In the genomic region with DNA sequence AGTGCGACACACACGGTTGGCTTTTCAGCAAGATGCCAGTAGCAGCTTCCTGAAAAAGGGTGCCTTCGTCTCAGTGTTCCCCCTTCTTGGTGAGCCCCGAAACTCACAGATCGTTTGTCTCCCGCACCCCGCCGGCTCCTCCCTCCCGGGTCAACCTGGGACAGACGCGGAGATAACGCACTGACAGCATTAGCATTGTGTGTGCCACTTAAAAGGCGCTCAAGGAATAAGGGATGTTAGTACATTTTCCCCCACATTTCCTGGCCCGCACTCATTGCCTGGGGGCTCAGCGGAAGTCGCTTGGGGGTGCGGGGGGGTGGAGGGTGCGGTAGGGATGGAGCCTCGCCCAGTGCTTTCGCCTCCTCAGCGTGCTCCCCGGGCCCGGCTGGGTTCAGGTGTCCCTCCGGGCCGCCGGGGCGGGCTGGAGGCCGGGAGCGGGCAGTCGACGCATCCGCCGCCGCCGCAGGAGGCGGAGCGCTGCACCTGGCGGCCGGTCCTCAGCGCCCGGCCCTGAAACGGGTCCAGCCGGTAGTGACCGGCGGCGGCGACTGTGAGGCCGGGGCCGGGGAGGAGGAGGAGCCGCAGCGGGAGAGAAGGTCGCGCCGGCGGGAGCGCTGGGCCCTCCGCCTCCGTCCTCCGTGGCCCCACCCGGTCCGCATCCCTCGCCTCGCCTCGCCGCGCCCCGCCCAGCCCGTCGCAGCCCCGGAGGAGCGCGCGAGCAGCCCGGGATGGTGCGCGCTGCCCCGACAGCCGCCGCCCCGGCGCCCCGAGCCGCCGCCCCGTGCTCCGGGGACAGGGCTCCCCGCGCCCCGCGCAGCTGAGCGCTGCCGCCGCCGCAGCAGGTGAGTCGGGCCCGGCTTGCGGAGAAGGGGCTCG, we compare ENCODE assay signal across 8 cellular contexts. TPM values are rescaled to one million over a fixed set of nuclear protein-coding genes. Genes with fewer than 3 reads are reported as not detected.
DNase-seq lines count a peak whose midpoint lies in the region; ATAC-seq, FAIRE-seq and TF ChIP-seq lines count a peak whose summit lies in the region.

Gene MFSD6, plus strand, starts transcription at position 694 of the 876 bp plus-strand sequence. CDS start 27,675 bp downstream, outside the sequence.

- H3K27ac ChIP-seq in layer of hippocampus (ENCODE audit: low read depth, low read length): peak within 1 kb of the TSS; percentile 95

- no peaks in the 10 kb centered on the region for H3K36me3 ChIP-seq in bronchial epithelial cell (ENCODE audit: control insufficient read depth, insufficient read depth, low read length)

- peak; percentile 62 for ATAC-seq in GM21737 (IDR thresholded peaks at IDR 0.05; ENCODE audit: unreplicated experiment)
- peak; percentile 65 for ATAC-seq in WTC11

- H3K27me3 ChIP-seq in bronchial epithelial cell (ENCODE audit: control insufficient read depth, insufficient read depth, low read length) (no peaks in the 10 kb centered on the region), layer of hippocampus (ENCODE audit: control insufficient read depth, insufficient read depth, low read length) (no peaks in the 10 kb centered on the region)

- peak; percentile 19 for TF ChIP-seq CTCF in LNCaP clone FGC (IDR thresholded peaks at IDR 0.05; ENCODE audit: control insufficient read depth, extremely low read depth, insufficient read depth)
- TF ChIP-seq CTCF in WTC11 (IDR thresholded peaks at IDR 0.05): no peak
- peak; percentile 1 for TF ChIP-seq CTCF in bronchial epithelial cell (IDR thresholded peaks at IDR 0.05; ENCODE audit: insufficient read depth, low read length, severe bottlenecking)

- CTCF ChIA-PET in WTC11 (lab: Charles Lee): interaction anchor here (1.6 kb wide), 1 partner anchor 24 kb away, joined by 5 read pairs; no protein-coding TSS in a partner anchor

- no peak within 1 kb of the TSS for H3K27ac Mint-ChIP-seq in WTC11

- H3K27me3 Mint-ChIP-seq in WTC11 (ENCODE audit: low read depth): peaks cover 19% of the 10 kb centered on the region

- H3K4me3 ChIP-seq in LNCaP clone FGC (ENCODE audit: low read depth, low read length) (peak within 1 kb of the TSS; percentile 61), bronchial epithelial cell (ENCODE audit: low read depth, low read length) (peak within 1 kb of the TSS; percentile 65)

- no peak for FAIRE-seq in bronchial epithelial cell (lab: Jason Lieb, UNC)

- DNase-seq in ELF-1 (ENCODE audit: low read depth, low spot score) (peak; percentile 34), LNCaP clone FGC (ENCODE audit: low read depth) (no peak), WTC11 (ENCODE audit: low spot score) (peak; percentile 63), bronchial epithelial cell (ENCODE audit: low read depth) (no peak), dedifferentiated amniotic fluid mesenchymal stem cell (ENCODE audit: extremely low spot score) (no peak)
- peak; percentile 37 to 58 for DNase-seq in stimulated activated CD4-positive, alpha-beta T cell treated with anti-CD3 and anti-CD28 coated beads, Interleukin-1b, Interleukin-23, amount 100 ng/mL, for 4 hours (ENCODE audit: low read depth in 2 of 2)

- H3K4me3 Mint-ChIP-seq in WTC11: peak within 1 kb of the TSS; percentile 73

- H3K36me3 Mint-ChIP-seq in WTC11: no peaks in the 10 kb centered on the region

- H3K9me3 Mint-ChIP-seq in WTC11: no peaks in the 10 kb centered on the region

- H3K4me1 Mint-ChIP-seq in WTC11: peaks cover 22% of the 10 kb centered on the region

- POLR2A ChIA-PET in WTC11 (lab: Charles Lee): no interaction called here

TF ChIP-seq in WTC11, 78 proteins besides CTCF, POLR2A, EP300 and RAD21:
- TF ChIP-seq ATF1 (CRISPR knock-in tag; IDR thresholded peaks at IDR 0.05) (no peak), FOXP4 (CRISPR knock-in tag; IDR thresholded peaks at IDR 0.05) (0 out of 2 replicates have a peak, but pooled peaks have one; percentile 21), ZNF416 (CRISPR knock-in tag; IDR thresholded peaks at IDR 0.05) (no peak), ZNF671 (CRISPR knock-in tag; IDR thresholded peaks at IDR 0.05) (no peak), ZNF263 (CRISPR knock-in tag; IDR thresholded peaks at IDR 0.05; ENCODE audit: low read depth) (0 out of 2 replicates have a peak, but pooled peaks have one; percentile 16), KAT7 (CRISPR knock-in tag; IDR thresholded peaks at IDR 0.05; ENCODE audit: borderline replicate concordance) (peak; percentile 90; the same call in 1 of the 2 replicates)
- TF ChIP-seq, protein P1, sequence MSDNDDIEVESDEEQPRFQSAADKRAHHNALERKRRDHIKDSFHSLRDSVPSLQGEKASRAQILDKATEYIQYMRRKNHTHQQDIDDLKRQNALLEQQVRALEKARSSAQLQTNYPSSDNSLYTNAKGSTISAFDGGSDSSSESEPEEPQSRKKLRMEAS (CRISPR knock-in tag; IDR thresholded peaks at IDR 0.05): peak; percentile 43; the same call in 1 of the 2 replicates
- TF ChIP-seq, protein P2, sequence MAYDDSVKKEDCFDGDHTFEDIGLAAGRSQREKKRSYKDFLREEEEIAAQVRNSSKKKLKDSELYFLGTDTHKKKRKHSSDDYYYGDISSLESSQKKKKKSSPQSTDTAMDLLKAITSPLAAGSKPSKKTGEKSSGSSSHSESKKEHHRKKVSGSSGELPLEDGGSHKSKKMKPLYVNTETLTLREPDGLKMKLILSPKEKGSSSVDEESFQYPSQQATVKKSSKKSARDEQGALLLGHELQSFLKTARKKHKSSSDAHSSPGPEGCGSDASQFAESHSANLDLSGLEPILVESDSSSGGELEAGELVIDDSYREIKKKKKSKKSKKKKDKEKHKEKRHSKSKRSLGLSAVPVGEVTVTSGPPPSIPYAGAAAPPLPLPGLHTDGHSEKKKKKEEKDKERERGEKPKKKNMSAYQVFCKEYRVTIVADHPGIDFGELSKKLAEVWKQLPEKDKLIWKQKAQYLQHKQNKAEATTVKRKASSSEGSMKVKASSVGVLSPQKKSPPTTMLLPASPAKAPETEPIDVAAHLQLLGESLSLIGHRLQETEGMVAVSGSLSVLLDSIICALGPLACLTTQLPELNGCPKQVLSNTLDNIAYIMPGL (CRISPR knock-in tag; IDR thresholded peaks at IDR 0.05): 0 out of 2 replicates have a peak, but pooled peaks have one; percentile 18
TF ChIP-seq in WTC11: peak in this region for 5.

RNA-seq across cellular contexts. Expression of gene MFSD6, which starts in this region (rescaled TPM):
- total RNA-seq in WTC11 (2021) (4.1 to 4.8 TPM (median 4.7 TPM) in 3 replicates), bronchial epithelial cell (37.4 and 43.0 TPM in 2 replicates)

Comparison
In these comparisons a context has a peak if more than half of its experiments do, and no peak if none do; other contexts are left out.
1. DNase-seq: peak in ELF-1 (single experiment), WTC11 (single experiment) and stimulated activated CD4-positive, alpha-beta T cell treated with anti-CD3 and anti-CD28 coated beads, Interleukin-1b, Interleukin-23, amount 100 ng/mL, for 4 hours (2 of 2); none in LNCaP clone FGC (single experiment), bronchial epithelial cell (single experiment) and dedifferentiated amniotic fluid mesenchymal stem cell (single experiment).